Comparison of ENCODE assay signal across 21 cellular contexts in genomic region chr11:74647404-74647803, GRCh38.
"Had no signal": no experiment of that assay in that cellular context is flagged by ENCODE, and none has a peak within 500 bp of the region (broad histone marks: within the 10 kb centered on the region; RNA-seq: fewer than 3 reads in every experiment).

No MANE protein-coding gene starts in this region.

- H3K27ac ChIP-seq: left lung, thoracic aorta, upper lobe of right lung, VCaP had no signal

- H3K4me3 ChIP-seq: left lung, prostate gland, thoracic aorta, upper lobe of right lung had no signal

- H3K4me1 ChIP-seq: left lung, prostate gland, upper lobe of right lung had no signal

- H3K27me3 ChIP-seq: left lung, upper lobe of right lung had no signal

- H3K36me3 ChIP-seq: prostate gland, thoracic aorta had no signal

- ATAC-seq: left lung, right cardiac atrium, upper lobe of right lung had no signal

- DNase-seq: activated CD4-positive, alpha-beta T cell treated with anti-CD3 and anti-CD28 coated beads, Interleukin-2, amount 50 U/mL, for 1 hour; activated CD4-positive, CD25-positive, alpha-beta regulatory T cell treated with anti-CD3 and anti-CD28 coated beads, Interleukin-2, amount 50 U/mL, for 72 hours; activated naive CD4-positive, alpha-beta T cell; activated naive CD8-positive, alpha-beta T cell treated with anti-CD3 and anti-CD28 coated beads for 36 hours; amygdala; cortex of kidney; foreskin melanocyte; glutamatergic neuron; hippocampal formation; left lung; midbrain; nephron progenitor cell; small intestine; stimulated activated CD4-positive, alpha-beta T cell treated with anti-CD3 and anti-CD28 coated beads, Interleukin-15, amount 100 ng/mL, for 24 hours; stimulated activated CD4-positive, alpha-beta T cell treated with anti-CD3 and anti-CD28 coated beads, Interleukin-2, amount 100 ng/mL, for 48 hours; T-helper 2 cell; upper lobe of right lung had no signal
